ENCODE assay signal across 8 cellular contexts in the genomic region with DNA sequence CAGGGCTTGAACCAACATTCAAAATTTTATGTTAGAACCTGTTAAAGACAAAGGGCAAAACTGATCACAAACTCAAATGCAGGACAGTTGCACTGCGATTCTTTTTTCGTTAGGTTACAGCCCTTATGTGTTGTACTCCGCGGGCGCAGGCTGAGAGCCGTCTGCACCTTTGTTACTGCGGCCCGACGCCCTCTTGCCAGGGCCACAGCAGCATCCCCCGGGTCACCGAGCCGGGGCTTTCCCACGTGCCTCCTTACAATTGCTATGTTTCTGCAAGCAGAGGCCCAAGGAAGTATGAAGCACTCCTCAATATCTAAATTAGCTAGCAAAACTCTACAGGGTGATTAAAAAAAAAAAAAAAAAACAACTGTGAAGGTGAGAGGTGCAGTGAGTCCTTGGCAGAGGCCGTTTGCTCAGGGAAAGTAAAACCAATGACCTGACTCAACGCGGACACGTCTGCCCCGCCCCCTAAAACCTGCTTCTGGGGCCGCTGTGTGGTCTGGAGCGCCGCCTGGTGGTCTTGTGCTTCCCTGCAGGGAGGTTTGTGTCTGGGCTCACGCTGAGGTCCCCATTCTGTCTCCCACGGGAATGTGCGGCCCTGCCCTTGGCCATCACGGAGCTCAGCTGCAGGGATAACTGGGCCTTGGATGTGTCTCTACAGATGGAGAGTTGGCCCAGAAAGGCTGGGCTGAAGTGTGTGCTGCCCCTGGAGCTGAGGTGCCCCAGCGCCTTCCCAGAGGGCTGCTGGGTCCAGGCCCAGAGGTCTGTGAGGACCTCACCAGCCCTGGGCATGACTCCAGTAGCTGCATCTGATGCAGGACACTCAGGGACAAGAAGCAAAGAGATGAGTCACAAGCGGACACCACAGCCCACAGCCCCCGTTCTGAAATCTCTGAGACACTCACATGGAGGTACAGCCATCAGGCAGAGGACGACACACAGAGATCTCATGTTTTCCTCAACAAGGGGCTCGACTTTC.
DNase-seq lines count a peak whose midpoint lies in the region; ATAC-seq, FAIRE-seq and TF ChIP-seq lines count a peak whose summit lies in the region.

No MANE protein-coding gene starts in this region.

- TF ChIP-seq CTCF in kidney (IDR thresholded peaks at IDR 0.05; ENCODE audit: borderline replicate concordance, extremely low read depth, insufficient read depth) (peak; percentile 83), type B pancreatic cell (conservative IDR thresholded peaks at IDR 0.05) (no peak)

- H3K36me3 Mint-ChIP-seq in CD8-positive, alpha-beta memory T cell, result no peaks in the 10 kb centered on the region
- no peaks in the 10 kb centered on the region for H3K36me3 Mint-ChIP-seq in activated T-cell treated with anti-CD3 and anti-CD28 coated beads, Interleukin-2, amount 50 U/mL, for 72 hours (ENCODE audit: insufficient read depth in 2 of 2)
- H3K36me3 Mint-ChIP-seq in type B pancreatic cell, result no peaks in the 10 kb centered on the region

- peak overlapping the region in 2 of 7 donors; percentile 20 to 82 for H3K4me3 Mint-ChIP-seq in CD8-positive, alpha-beta memory T cell
- H3K4me3 Mint-ChIP-seq in activated T-cell treated with anti-CD3 and anti-CD28 coated beads, Interleukin-2, amount 50 U/mL, for 72 hours, result peak overlapping the region in 1 of 2 donors; percentile 21
- no peak overlapping the region for H3K4me3 Mint-ChIP-seq in type B pancreatic cell

- FAIRE-seq in kidney (lab: Jason Lieb, UNC), result no peak

- H3K27me3 ChIP-seq in CD8-positive, alpha-beta memory T cell (ENCODE audit: insufficient read depth, low read length, poor library complexity, severe bottlenecking), result no peaks in the 10 kb centered on the region

- no peaks in the 10 kb centered on the region for H3K4me1 ChIP-seq in CD8-positive, alpha-beta memory T cell (ENCODE audit: insufficient read depth, low read length)
- H3K4me1 ChIP-seq in kidney (ENCODE audit: control insufficient read depth in 1 of 2, insufficient read depth in 1 of 2, low read depth in 1 of 2, low read length in 2 of 2), result no peaks in the 10 kb centered on the region

- no peak overlapping the region for H3K27ac Mint-ChIP-seq in CD8-positive, alpha-beta memory T cell
- H3K27ac Mint-ChIP-seq in activated T-cell treated with anti-CD3 and anti-CD28 coated beads, Interleukin-2, amount 50 U/mL, for 72 hours, result no peak overlapping the region
- no peak overlapping the region for H3K27ac Mint-ChIP-seq in type B pancreatic cell

- DNase-seq in CD8-positive, alpha-beta memory T cell, result peak; percentile 55 to 77 (median 62)
- DNase-seq in HUDEP-2 (lab: John Stamatoyannopoulos, UW; ENCODE audit: unreplicated experiment in 76 of 76) (peak in 62 of 76 experiments; percentile 1 to 76 (median 44)), RPMI7951 (ENCODE audit: low read depth) (peak; percentile 52), kidney (peak; percentile 83), type B pancreatic cell (ENCODE audit: extremely low spot score, unreplicated experiment) (no peak)
- DNase-seq in activated T-cell treated with anti-CD3 and anti-CD28 coated beads, Interleukin-2, amount 50 U/mL, for 72 hours, result peak; percentile 85 to 88
- peak; percentile 56 to 61 for DNase-seq in stimulated activated CD8-positive, alpha-beta memory T cell treated with anti-CD3 and anti-CD28 coated beads, Interleukin-7, amount 100 ng/mL, for 1 hour (ENCODE audit: low read depth in 2 of 2)

- H3K36me3 ChIP-seq in CD8-positive, alpha-beta memory T cell (ENCODE audit: insufficient read depth, low read length), result no peaks in the 10 kb centered on the region
- H3K36me3 ChIP-seq in kidney (ENCODE audit: control insufficient read depth in 1 of 2, insufficient read depth in 2 of 2, low read length in 2 of 2), result no peaks in the 10 kb centered on the region

- CTCF ChIA-PET in CD8-positive, alpha-beta memory T cell (lab: Charles Lee), result interaction anchor here (0.6 to 2.8 kb wide), 10 partner anchors 9 to 268 kb away, joined by 3 to 11 read pairs (median 4); no protein-coding TSS in a partner anchor

- ATAC-seq in activated T-cell treated with anti-CD3 and anti-CD28 coated beads, Interleukin-2, amount 50 U/mL, for 72 hours (replicated peaks in 1 of 2), result peak; percentile 91 to 93
- ATAC-seq in HG02642 (IDR thresholded peaks at IDR 0.05; ENCODE audit: poor library complexity, unreplicated experiment), result no peak

- H3K9me3 Mint-ChIP-seq in CD8-positive, alpha-beta memory T cell, result peaks cover 0 to 4% (median 2%) of the 10 kb centered on the region in 5 donors
- H3K9me3 Mint-ChIP-seq in activated T-cell treated with anti-CD3 and anti-CD28 coated beads, Interleukin-2, amount 50 U/mL, for 72 hours, result no peaks in the 10 kb centered on the region
- H3K9me3 Mint-ChIP-seq in type B pancreatic cell, result peaks cover 6% of the 10 kb centered on the region

- peaks cover 10 to 17% (median 16%) of the 10 kb centered on the region in 3 donors for H3K4me1 Mint-ChIP-seq in CD8-positive, alpha-beta memory T cell
- peaks cover 13% of the 10 kb centered on the region for H3K4me1 Mint-ChIP-seq in activated T-cell treated with anti-CD3 and anti-CD28 coated beads, Interleukin-2, amount 50 U/mL, for 72 hours (ENCODE audit: low read depth)
- H3K4me1 Mint-ChIP-seq in type B pancreatic cell (ENCODE audit: unreplicated experiment), result no peaks in the 10 kb centered on the region

- H3K4me3 ChIP-seq in CD8-positive, alpha-beta memory T cell (ENCODE audit: low read length), result no peak overlapping the region
- H3K4me3 ChIP-seq in kidney (ENCODE audit: low read length in 2 of 2), result no peak overlapping the region

- H3K27ac ChIP-seq in CD8-positive, alpha-beta memory T cell (ENCODE audit: low read depth, low read length), result no peak overlapping the region
- H3K27ac ChIP-seq in kidney (ENCODE audit: low read depth in 2 of 2, low read length in 2 of 2), result no peak overlapping the region

- POLR2A ChIA-PET in CD8-positive, alpha-beta memory T cell (lab: Charles Lee), result no interaction called here

- no peak overlapping the region for H3K9ac ChIP-seq in kidney (ENCODE audit: low read length in 2 of 2)

- H3K27me3 Mint-ChIP-seq in CD8-positive, alpha-beta memory T cell, result peaks cover 13 to 47% of the 10 kb centered on the region in 2 donors
- H3K27me3 Mint-ChIP-seq in activated T-cell treated with anti-CD3 and anti-CD28 coated beads, Interleukin-2, amount 50 U/mL, for 72 hours (ENCODE audit: low read depth), result no peaks in the 10 kb centered on the region
- no peaks in the 10 kb centered on the region for H3K27me3 Mint-ChIP-seq in type B pancreatic cell

- no peaks in the 10 kb centered on the region for H3K9me3 ChIP-seq in CD8-positive, alpha-beta memory T cell (ENCODE audit: low read length)
- H3K9me3 ChIP-seq in kidney (ENCODE audit: control insufficient read depth in 1 of 2, low read length in 2 of 2), result no peaks in the 10 kb centered on the region

- intact Hi-C loops in kidney (cut with DNase I), result no loop called here
